1 cellular context compared by ENCODE assay signal in the genomic region with DNA sequence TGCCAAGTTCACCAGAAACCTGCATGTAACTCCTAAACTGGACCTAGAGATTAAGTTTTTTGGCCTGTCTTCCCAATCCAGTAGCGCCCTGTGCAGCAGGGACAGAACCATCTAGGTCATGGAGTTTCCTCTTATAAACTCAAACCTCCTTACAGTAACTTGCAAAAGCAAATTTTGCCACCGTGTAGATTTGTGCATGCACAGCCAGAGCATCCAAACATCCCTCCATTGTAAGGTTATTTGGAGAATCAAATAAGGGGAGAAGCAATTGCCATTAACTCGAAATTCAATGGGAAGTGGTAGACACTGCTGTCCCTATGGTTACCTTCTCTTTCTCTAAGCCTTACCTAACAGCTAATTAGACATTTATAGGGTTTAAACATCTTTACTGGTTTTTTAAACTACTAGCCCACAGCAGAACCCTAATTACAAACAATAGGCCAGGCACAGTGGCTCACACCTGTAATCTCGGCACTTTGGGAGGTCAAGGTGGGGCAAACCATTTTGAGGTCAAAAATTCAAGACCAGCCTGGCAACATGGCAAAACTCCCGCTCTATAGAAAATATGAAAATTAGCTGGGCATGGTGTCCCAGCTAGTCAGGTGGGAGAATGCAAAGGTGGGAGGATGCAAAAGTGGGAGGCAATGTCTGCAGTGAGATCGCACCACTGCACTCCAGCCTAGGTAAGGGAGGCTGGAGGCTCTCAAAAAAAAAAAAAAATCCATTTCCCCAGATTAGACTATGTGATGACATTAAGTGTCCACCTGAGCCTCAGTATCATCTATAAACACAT.
TF ChIP-seq lines count a peak whose summit lies in the region.

No MANE protein-coding gene starts in this region.

TF ChIP-seq in HepG2, 621 proteins besides CTCF, POLR2A, EP300 and RAD21:
- TF ChIP-seq TOE1 (CRISPR knock-in tag; IDR thresholded peaks at IDR 0.05) (no peak), ZNF230 (CRISPR knock-in tag; IDR thresholded peaks at IDR 0.05) (no peak), TSC22D2 (CRISPR knock-in tag; IDR thresholded peaks at IDR 0.05; ENCODE audit: borderline replicate concordance) (no peak), POLR2G (IDR thresholded peaks at IDR 0.05; ENCODE audit: low read depth, low read length) (peak; percentile 70), AGO2 (optimal IDR thresholded peaks at IDR 0.05; ENCODE audit: low read depth, low read length) (peak; percentile 16), RBM22 (optimal IDR thresholded peaks at IDR 0.05; ENCODE audit: low read length) (peak; percentile 69), SMC3 (IDR thresholded peaks at IDR 0.05; ENCODE audit: low read length) (no peak), RBFOX2 (IDR thresholded peaks at IDR 0.05; ENCODE audit: low read depth, low read length) (peak; percentile 60), POLR2AphosphoS2 (IDR thresholded peaks at IDR 0.05; ENCODE audit: low read depth, low read length) (peak; percentile 78)
